21 cellular contexts compared by ENCODE assay signal in genomic region chr9:85702191-85702590, GRCh38.
"Had no signal": no experiment of that assay in that cellular context is flagged by ENCODE, and none has a peak within 500 bp of the region (broad histone marks: within the 10 kb centered on the region; RNA-seq: fewer than 3 reads in every experiment).

No MANE protein-coding gene starts in this region.

- H3K27me3 Mint-ChIP-seq: activated CD8-positive, alpha-beta T cell treated with anti-CD3 and anti-CD28 coated beads for 36 hours; naive B cell had no signal

- H3K27me3 ChIP-seq: adrenal gland, breast epithelium, esophagus squamous epithelium, testis, upper lobe of right lung had no signal

- FAIRE-seq: astrocyte had no signal

- H3K9ac ChIP-seq: parathyroid adenoma had no signal

- ATAC-seq: activated CD8-positive, alpha-beta T cell treated with anti-CD3 and anti-CD28 coated beads for 36 hours; activated naive CD4-positive, alpha-beta T cell treated with anti-CD3 and anti-CD28 coated beads, Interleukin-2, amount 50 U/mL, for 72 hours; mucosa of descending colon; stimulated activated effector memory CD8-positive, alpha-beta T cell treated with anti-CD3 and anti-CD28 coated beads, Interleukin-12 subunit alpha, Interleukin-12 subunit beta, amount 100 ng/mL, for 72 hours had no signal

- H3K4me3 ChIP-seq: adrenal gland, breast epithelium, esophagus squamous epithelium, mucosa of descending colon, testis, upper lobe of right lung had no signal

- H3K27ac Mint-ChIP-seq: activated CD8-positive, alpha-beta T cell treated with anti-CD3 and anti-CD28 coated beads for 36 hours had no signal

- H3K9me3 ChIP-seq: adrenal gland, breast epithelium, esophagus squamous epithelium, mucosa of descending colon, testis, upper lobe of right lung had no signal

- H3K9me3 Mint-ChIP-seq: activated CD8-positive, alpha-beta T cell treated with anti-CD3 and anti-CD28 coated beads for 36 hours; activated naive CD4-positive, alpha-beta T cell treated with anti-CD3 and anti-CD28 coated beads, Interleukin-2, amount 50 U/mL, for 72 hours; naive B cell; stimulated activated effector memory CD8-positive, alpha-beta T cell treated with anti-CD3 and anti-CD28 coated beads, Interleukin-12 subunit alpha, Interleukin-12 subunit beta, amount 100 ng/mL, for 72 hours had no signal

- H3K4me3 Mint-ChIP-seq: activated CD8-positive, alpha-beta T cell treated with anti-CD3 and anti-CD28 coated beads for 36 hours; naive B cell; stimulated activated effector memory CD8-positive, alpha-beta T cell treated with anti-CD3 and anti-CD28 coated beads, Interleukin-12 subunit alpha, Interleukin-12 subunit beta, amount 100 ng/mL, for 72 hours had no signal

- H2AFZ ChIP-seq: parathyroid adenoma had no signal

- H3K36me3 Mint-ChIP-seq: activated naive CD4-positive, alpha-beta T cell treated with anti-CD3 and anti-CD28 coated beads, Interleukin-2, amount 50 U/mL, for 72 hours; stimulated activated effector memory CD8-positive, alpha-beta T cell treated with anti-CD3 and anti-CD28 coated beads, Interleukin-12 subunit alpha, Interleukin-12 subunit beta, amount 100 ng/mL, for 72 hours had no signal

- H3K36me3 ChIP-seq: adrenal gland, breast epithelium, esophagus squamous epithelium, upper lobe of right lung had no signal

- H3K79me2 ChIP-seq: parathyroid adenoma had no signal

- H3K4me1 ChIP-seq: breast epithelium, esophagus squamous epithelium, parathyroid adenoma, testis had no signal

- DNase-seq: activated CD4-positive, alpha-beta T cell treated with anti-CD3 and anti-CD28 coated beads for 48 hours; activated CD4-positive, CD25-positive, alpha-beta regulatory T cell; activated CD8-positive, alpha-beta T cell treated with anti-CD3 and anti-CD28 coated beads for 36 hours; activated effector memory CD4-positive, alpha-beta T cell treated with anti-CD3 and anti-CD28 coated beads, Interleukin-2, amount 50 U/mL, for 16 hours; activated T-cell treated with anti-CD3 and anti-CD28 coated beads, Interleukin-2, amount 50 U/mL, for 1 hour; effector CD8-positive, alpha-beta T cell; esophagus squamous epithelium; mesenchymal stem cell; mucosa of descending colon; naive B cell; stimulated activated CD4-positive, alpha-beta T cell treated with anti-CD3 and anti-CD28 coated beads, Interleukin-4, amount 100 ng/mL, for 24 hours; T-helper 1 cell; T1000; testis; upper lobe of right lung had no signal

- H3K27ac ChIP-seq: adrenal gland, breast epithelium, esophagus squamous epithelium, parathyroid adenoma, testis, upper lobe of right lung had no signal
